1 cellular context compared by ENCODE assay signal in the genomic region with DNA sequence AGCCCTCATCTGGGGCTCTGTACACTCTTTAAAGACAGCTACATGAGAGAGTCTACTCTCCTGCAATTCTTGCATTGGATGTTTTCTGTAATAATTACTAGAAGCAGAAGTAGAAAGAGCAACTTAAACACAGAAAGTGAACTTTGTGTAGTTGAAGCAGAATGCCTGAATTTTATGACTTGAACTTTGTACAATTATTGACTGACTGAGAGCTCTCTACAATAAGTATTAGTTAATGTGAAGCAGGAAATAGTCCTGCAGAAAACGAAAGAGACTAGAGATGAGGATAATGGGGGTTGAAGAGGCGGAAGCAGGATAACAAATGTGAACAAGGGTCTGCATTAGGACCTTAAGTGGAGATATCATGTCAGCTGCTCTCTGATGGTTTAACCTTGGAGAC.
TF ChIP-seq lines count a peak whose summit lies in the region.

No MANE protein-coding gene starts in this region.

TF ChIP-seq in HepG2, 621 proteins besides CTCF, POLR2A, EP300 and RAD21:
- no peak for TF ChIP-seq GABPA (IDR thresholded peaks at IDR 0.05; ENCODE audit: low read depth, low read length)
- TF ChIP-seq GABPA (CRISPR knock-in tag; IDR thresholded peaks at IDR 0.05; ENCODE audit: low read depth): peak; percentile 31; the same call in 1 of the 2 replicates
- TF ChIP-seq PAXIP1 (CRISPR knock-in tag; conservative IDR thresholded peaks at IDR 0.05): peak; percentile 52
- TF ChIP-seq, protein P1, sequence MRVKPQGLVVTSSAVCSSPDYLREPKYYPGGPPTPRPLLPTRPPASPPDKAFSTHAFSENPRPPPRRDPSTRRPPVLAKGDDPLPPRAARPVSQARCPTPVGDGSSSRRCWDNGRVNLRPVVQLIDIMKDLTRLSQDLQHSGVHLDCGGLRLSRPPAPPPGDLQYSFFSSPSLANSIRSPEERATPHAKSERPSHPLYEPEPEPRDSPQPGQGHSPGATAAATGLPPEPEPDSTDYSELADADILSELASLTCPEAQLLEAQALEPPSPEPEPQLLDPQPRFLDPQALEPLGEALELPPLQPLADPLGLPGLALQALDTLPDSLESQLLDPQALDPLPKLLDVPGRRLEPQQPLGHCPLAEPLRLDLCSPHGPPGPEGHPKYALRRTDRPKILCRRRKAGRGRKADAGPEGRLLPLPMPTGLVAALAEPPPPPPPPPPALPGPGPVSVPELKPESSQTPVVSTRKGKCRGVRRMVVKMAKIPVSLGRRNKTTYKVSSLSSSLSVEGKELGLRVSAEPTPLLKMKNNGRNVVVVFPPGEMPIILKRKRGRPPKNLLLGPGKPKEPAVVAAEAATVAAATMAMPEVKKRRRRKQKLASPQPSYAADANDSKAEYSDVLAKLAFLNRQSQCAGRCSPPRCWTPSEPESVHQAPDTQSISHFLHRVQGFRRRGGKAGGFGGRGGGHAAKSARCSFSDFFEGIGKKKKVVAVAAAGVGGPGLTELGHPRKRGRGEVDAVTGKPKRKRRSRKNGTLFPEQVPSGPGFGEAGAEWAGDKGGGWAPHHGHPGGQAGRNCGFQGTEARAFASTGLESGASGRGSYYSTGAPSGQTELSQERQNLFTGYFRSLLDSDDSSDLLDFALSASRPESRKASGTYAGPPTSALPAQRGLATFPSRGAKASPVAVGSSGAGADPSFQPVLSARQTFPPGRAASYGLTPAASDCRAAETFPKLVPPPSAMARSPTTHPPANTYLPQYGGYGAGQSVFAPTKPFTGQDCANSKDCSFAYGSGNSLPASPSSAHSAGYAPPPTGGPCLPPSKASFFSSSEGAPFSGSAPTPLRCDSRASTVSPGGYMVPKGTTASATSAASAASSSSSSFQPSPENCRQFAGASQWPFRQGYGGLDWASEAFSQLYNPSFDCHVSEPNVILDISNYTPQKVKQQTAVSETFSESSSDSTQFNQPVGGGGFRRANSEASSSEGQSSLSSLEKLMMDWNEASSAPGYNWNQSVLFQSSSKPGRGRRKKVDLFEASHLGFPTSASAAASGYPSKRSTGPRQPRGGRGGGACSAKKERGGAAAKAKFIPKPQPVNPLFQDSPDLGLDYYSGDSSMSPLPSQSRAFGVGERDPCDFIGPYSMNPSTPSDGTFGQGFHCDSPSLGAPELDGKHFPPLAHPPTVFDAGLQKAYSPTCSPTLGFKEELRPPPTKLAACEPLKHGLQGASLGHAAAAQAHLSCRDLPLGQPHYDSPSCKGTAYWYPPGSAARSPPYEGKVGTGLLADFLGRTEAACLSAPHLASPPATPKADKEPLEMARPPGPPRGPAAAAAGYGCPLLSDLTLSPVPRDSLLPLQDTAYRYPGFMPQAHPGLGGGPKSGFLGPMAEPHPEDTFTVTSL (CRISPR knock-in tag; IDR thresholded peaks at IDR 0.05; ENCODE audit: borderline replicate concordance): peak; percentile 30; the same call in 1 of the 2 replicates
- no peak for TF ChIP-seq FOXA1 (IDR thresholded peaks at IDR 0.05)
- TF ChIP-seq FOXA1 (CRISPR knock-in tag; IDR thresholded peaks at IDR 0.05): no peak
- TF ChIP-seq NCOR1 (IDR thresholded peaks at IDR 0.05; ENCODE audit: borderline replicate concordance, low read length): peak; percentile 26; the same call in 1 of the 2 replicates
- no peak for TF ChIP-seq ZFP1 (CRISPR knock-in tag; IDR thresholded peaks at IDR 0.05)
- TF ChIP-seq BRCA1 (CRISPR knock-in tag; IDR thresholded peaks at IDR 0.05): no peak
- TF ChIP-seq ZNF549 (CRISPR knock-in tag; IDR thresholded peaks at IDR 0.05): peak; percentile 69; the same call in 1 of the 2 replicates
- TF ChIP-seq ATAD3A (CRISPR knock-in tag; IDR thresholded peaks at IDR 0.05): no peak
- TF ChIP-seq HNF4A (CRISPR knock-in tag; IDR thresholded peaks at IDR 0.05): peak; percentile 65
- peak; percentile 31 for TF ChIP-seq ARID3A (IDR thresholded peaks at IDR 0.05; ENCODE audit: low read depth, low read length)
- no peak for TF ChIP-seq ZNF773 (CRISPR knock-in tag; IDR thresholded peaks at IDR 0.05; ENCODE audit: borderline replicate concordance)
- peak; percentile 76; the same call in 1 of the 2 replicates for TF ChIP-seq ZNF12 (CRISPR knock-in tag; IDR thresholded peaks at IDR 0.05)
- TF ChIP-seq, protein P2, sequence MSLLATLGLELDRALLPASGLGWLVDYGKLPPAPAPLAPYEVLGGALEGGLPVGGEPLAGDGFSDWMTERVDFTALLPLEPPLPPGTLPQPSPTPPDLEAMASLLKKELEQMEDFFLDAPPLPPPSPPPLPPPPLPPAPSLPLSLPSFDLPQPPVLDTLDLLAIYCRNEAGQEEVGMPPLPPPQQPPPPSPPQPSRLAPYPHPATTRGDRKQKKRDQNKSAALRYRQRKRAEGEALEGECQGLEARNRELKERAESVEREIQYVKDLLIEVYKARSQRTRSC (CRISPR knock-in tag; IDR thresholded peaks at IDR 0.05; ENCODE audit: low read depth): no peak
- TF ChIP-seq ELF3 (CRISPR knock-in tag; IDR thresholded peaks at IDR 0.05): peak; percentile 65
- TF ChIP-seq CREB1 (IDR thresholded peaks at IDR 0.05): no peak
- TF ChIP-seq CREB1 (CRISPR knock-in tag; IDR thresholded peaks at IDR 0.05): 0 out of 2 replicates have a peak, but pooled peaks have one; percentile 15
- 0 out of 2 replicates have a peak, but pooled peaks have one; percentile 21 for TF ChIP-seq MIXL1 (CRISPR knock-in tag; IDR thresholded peaks at IDR 0.05)
- TF ChIP-seq, protein P3, sequence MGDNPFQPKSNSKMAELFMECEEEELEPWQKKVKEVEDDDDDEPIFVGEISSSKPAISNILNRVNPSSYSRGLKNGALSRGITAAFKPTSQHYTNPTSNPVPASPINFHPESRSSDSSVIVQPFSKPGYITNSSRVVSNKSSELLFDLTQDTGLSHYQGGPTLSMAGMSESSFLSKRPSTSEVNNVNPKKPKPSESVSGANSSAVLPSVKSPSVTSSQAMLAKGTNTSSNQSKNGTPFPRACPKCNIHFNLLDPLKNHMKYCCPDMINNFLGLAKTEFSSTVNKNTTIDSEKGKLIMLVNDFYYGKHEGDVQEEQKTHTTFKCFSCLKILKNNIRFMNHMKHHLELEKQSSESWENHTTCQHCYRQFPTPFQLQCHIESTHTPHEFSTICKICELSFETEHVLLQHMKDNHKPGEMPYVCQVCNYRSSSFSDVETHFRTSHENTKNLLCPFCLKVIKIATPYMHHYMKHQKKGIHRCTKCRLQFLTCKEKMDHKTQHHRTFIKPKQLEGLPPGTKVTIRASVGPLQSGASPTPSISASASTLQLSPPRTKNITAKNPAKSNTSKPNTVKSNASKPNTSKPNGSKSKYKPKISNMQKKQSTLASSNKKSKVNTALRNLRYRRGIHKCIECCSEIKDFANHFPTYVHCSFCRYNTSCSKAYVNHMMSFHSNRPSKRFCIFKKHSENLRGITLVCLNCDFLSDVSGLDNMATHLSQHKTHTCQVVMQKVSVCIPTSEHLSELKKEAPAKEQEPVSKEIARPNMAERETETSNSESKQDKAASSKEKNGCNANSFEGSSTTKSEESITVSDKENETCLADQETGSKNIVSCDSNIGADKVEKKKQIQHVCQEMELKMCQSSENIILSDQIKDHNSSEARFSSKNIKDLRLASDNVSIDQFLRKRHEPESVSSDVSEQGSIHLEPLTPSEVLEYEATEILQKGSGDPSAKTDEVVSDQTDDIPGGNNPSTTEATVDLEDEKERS (CRISPR knock-in tag; IDR thresholded peaks at IDR 0.05): no peak
